Comparison of ENCODE assay signal across 28 cellular contexts in genomic region chr10:71145352-71145945, GRCh38.
"Had no signal": no experiment of that assay in that cellular context is flagged by ENCODE, and none has a peak within 500 bp of the region (broad histone marks: within the 10 kb centered on the region; RNA-seq: fewer than 3 reads in every experiment).

No MANE protein-coding gene starts in this region.

- H3K4me3 Mint-ChIP-seq: activated CD4-positive, alpha-beta memory T cell treated with anti-CD3 and anti-CD28 coated beads for 36 hours; activated CD4-positive, alpha-beta T cell treated with anti-CD3 and anti-CD28 coated beads for 36 hours; activated CD4-positive, alpha-beta T cell treated with anti-CD3 and anti-CD28 coated beads, Interleukin-2, amount 10 ng/mL, durations not matched to agents 24 days and 14 days; activated CD8-positive, alpha-beta T cell treated with anti-CD3 and anti-CD28 coated beads, Interleukin-2, amount 10 ng/mL, durations not matched to agents 7 days and 5 days; activated naive CD8-positive, alpha-beta T cell; activated T-cell treated with anti-CD3 and anti-CD28 coated beads, Interleukin-2, amount 50 U/mL, for 4 hours; activated T-helper 17 cell treated with anti-CD3 and anti-CD28 coated beads, Interleukin-2, amount 50 U/mL, for 72 hours; central memory CD8-positive, alpha-beta T cell had no signal

- H3K27ac Mint-ChIP-seq: activated CD4-positive, alpha-beta memory T cell treated with anti-CD3 and anti-CD28 coated beads for 36 hours; activated CD4-positive, alpha-beta T cell treated with anti-CD3 and anti-CD28 coated beads for 36 hours; activated CD4-positive, alpha-beta T cell treated with anti-CD3 and anti-CD28 coated beads, Interleukin-2, amount 10 ng/mL, durations not matched to agents 24 days and 14 days; activated CD8-positive, alpha-beta T cell treated with anti-CD3 and anti-CD28 coated beads, Interleukin-2, amount 10 ng/mL, durations not matched to agents 7 days and 5 days; activated naive CD8-positive, alpha-beta T cell; activated T-helper 17 cell treated with anti-CD3 and anti-CD28 coated beads, Interleukin-2, amount 50 U/mL, for 72 hours had no signal

- H3K4me1 ChIP-seq: body of pancreas had no signal

- H3K4me3 ChIP-seq: body of pancreas, gastrocnemius medialis, heart left ventricle had no signal

- H3K27me3 Mint-ChIP-seq: activated CD4-positive, alpha-beta memory T cell treated with anti-CD3 and anti-CD28 coated beads for 36 hours; activated CD4-positive, alpha-beta T cell treated with anti-CD3 and anti-CD28 coated beads for 36 hours; activated naive CD8-positive, alpha-beta T cell had no signal

- FAIRE-seq: endometrium, endothelial cell of umbilical vein had no signal

- H3K36me3 Mint-ChIP-seq: activated CD4-positive, alpha-beta memory T cell treated with anti-CD3 and anti-CD28 coated beads for 36 hours; activated naive CD8-positive, alpha-beta T cell had no signal

- H3K27me3 ChIP-seq: body of pancreas, gastrocnemius medialis, heart left ventricle had no signal

- H3K36me3 ChIP-seq: gastrocnemius medialis, heart left ventricle had no signal

- H3K27ac ChIP-seq: body of pancreas, gastrocnemius medialis, heart left ventricle had no signal

- ATAC-seq: activated CD4-positive, alpha-beta T cell treated with anti-CD3 and anti-CD28 coated beads for 36 hours; activated CD8-positive, alpha-beta T cell treated with anti-CD3 and anti-CD28 coated beads, Interleukin-2, amount 10 ng/mL, durations not matched to agents 7 days and 5 days; activated T-cell treated with anti-CD3 and anti-CD28 coated beads, Interleukin-2, amount 50 U/mL, for 4 hours; activated T-helper 17 cell treated with anti-CD3 and anti-CD28 coated beads, Interleukin-2, amount 50 U/mL, for 72 hours; body of pancreas; esophagus mucosa; gastrocnemius medialis; heart left ventricle had no signal

- H3K4me1 Mint-ChIP-seq: activated CD4-positive, alpha-beta T cell treated with anti-CD3 and anti-CD28 coated beads for 36 hours; activated CD4-positive, alpha-beta T cell treated with anti-CD3 and anti-CD28 coated beads, Interleukin-2, amount 10 ng/mL, durations not matched to agents 24 days and 14 days; activated T-helper 17 cell treated with anti-CD3 and anti-CD28 coated beads, Interleukin-2, amount 50 U/mL, for 72 hours; central memory CD8-positive, alpha-beta T cell had no signal

- H3K9me3 Mint-ChIP-seq: activated CD4-positive, alpha-beta memory T cell treated with anti-CD3 and anti-CD28 coated beads for 36 hours; activated CD4-positive, alpha-beta T cell treated with anti-CD3 and anti-CD28 coated beads, Interleukin-2, amount 10 ng/mL, durations not matched to agents 24 days and 14 days; activated T-cell treated with anti-CD3 and anti-CD28 coated beads, Interleukin-2, amount 50 U/mL, for 4 hours; activated T-helper 17 cell treated with anti-CD3 and anti-CD28 coated beads, Interleukin-2, amount 50 U/mL, for 72 hours; central memory CD8-positive, alpha-beta T cell had no signal

- H3K9me3 ChIP-seq: body of pancreas, gastrocnemius medialis, heart left ventricle had no signal

- DNase-seq: activated CD4-positive, alpha-beta memory T cell treated with anti-CD3 and anti-CD28 coated beads for 36 hours; activated CD4-positive, alpha-beta T cell treated with anti-CD3 and anti-CD28 coated beads for 36 hours; activated CD4-positive, alpha-beta T cell treated with anti-CD3 and anti-CD28 coated beads, Interleukin-2, amount 10 ng/mL, durations not matched to agents 24 days and 14 days; activated CD4-positive, CD25-positive, alpha-beta regulatory T cell; activated CD4-positive, CD25-positive, alpha-beta regulatory T cell treated with anti-CD3 and anti-CD28 coated beads, Interleukin-2, amount 50 U/mL, for 72 hours; activated CD8-positive, alpha-beta T cell treated with anti-CD3 and anti-CD28 coated beads, Interleukin-2, amount 10 ng/mL, durations not matched to agents 7 days and 5 days; activated effector memory CD4-positive, alpha-beta T cell treated with Interleukin-2 at 50 U/mL for 16 hours; activated gamma-delta T cell treated with Interleukin-2 at 50 U/mL for 16 hours; activated naive CD4-positive, alpha-beta T cell treated with anti-CD3 and anti-CD28 coated beads, Interleukin-2, amount 50 U/mL, for 16 hours; activated naive CD4-positive, alpha-beta T cell treated with Interleukin-2 at 50 U/mL for 16 hours; activated T-cell treated with anti-CD3 and anti-CD28 coated beads, Interleukin-2, amount 50 U/mL, for 4 hours; amygdala; aorta; body of pancreas; cortex of kidney; dermis blood vessel endothelial cell; effector CD8-positive, alpha-beta T cell; foreskin fibroblast; gastrocnemius medialis; glutamatergic neuron; heart left ventricle; T-helper 2 cell had no signal
